14 cellular contexts compared by ENCODE assay signal in genomic region chr16:17304124-17304813, GRCh38.
DNase-seq lines count a peak whose midpoint lies in the region; ATAC-seq and TF ChIP-seq lines count a peak whose summit lies in the region.
"Had no signal": no experiment of that assay in that cellular context is flagged by ENCODE, and none has a peak within 500 bp of the region (broad histone marks: within the 10 kb centered on the region; RNA-seq: fewer than 3 reads in every experiment).

No MANE protein-coding gene starts in this region.

- intact Hi-C loops in body of pancreas (cut with DNase I) = no loop called here
- intact Hi-C loops in left lung (cut with DNase I) = no loop called here
- intact Hi-C loops in thyroid gland (cut with DNase I) = no loop called here
- intact Hi-C loops in spleen (cut with DNase I; ENCODE audit: low total_unique reads) = no loop called here

- DNase-seq in NCI-H748 (lab: John Stamatoyannopoulos, UW; ENCODE audit: unreplicated experiment) (peak; percentile 6), NCI-H748 treated with DMSO at 0.1 percent for 48 hours (lab: John Stamatoyannopoulos, UW) (no peak), body of pancreas (peak; percentile 69 to 91 (median 83)), left lung (no peak), thyroid gland (peak; percentile 65 to 68), spleen (no peak), COLO668 (lab: John Stamatoyannopoulos, UW; ENCODE audit: unreplicated experiment) (no peak)
- DNase-seq: 8988T; activated CD4-positive, alpha-beta T cell treated with anti-CD3 and anti-CD28 coated beads for 36 hours; NCI-H2081 had no signal

- peak in 2 of 3 donors; percentile 39 to 44 for TF ChIP-seq POLR2A in body of pancreas (IDR thresholded peaks at IDR 0.05)
- TF ChIP-seq POLR2A in thyroid gland (IDR thresholded peaks at IDR 0.05) = no peak
- TF ChIP-seq POLR2A in spleen (IDR thresholded peaks at IDR 0.05) = no peak

- H3K9me3 ChIP-seq in body of pancreas = no peaks in the 10 kb centered on the region
- no peaks in the 10 kb centered on the region for H3K9me3 ChIP-seq in left lung
- no peaks in the 10 kb centered on the region for H3K9me3 ChIP-seq in thyroid gland
- H3K9me3 ChIP-seq in spleen = no peaks in the 10 kb centered on the region
- H3K9me3 ChIP-seq: SJSA1 had no signal

- H3K27me3 ChIP-seq in body of pancreas = no peaks in the 10 kb centered on the region
- no peaks in the 10 kb centered on the region for H3K27me3 ChIP-seq in left lung
- H3K27me3 ChIP-seq in thyroid gland = no peaks in the 10 kb centered on the region
- H3K27me3 ChIP-seq in spleen (replicated peaks in 1 of 7) = no peaks in the 10 kb centered on the region
- H3K27me3 ChIP-seq: neural progenitor cell, SJSA1 had no signal

- ATAC-seq in body of pancreas = peak; percentile 94
- ATAC-seq in left lung = peak; percentile 86
- no peak for ATAC-seq in HG02938 (IDR thresholded peaks at IDR 0.05; ENCODE audit: unreplicated experiment)
- ATAC-seq: activated CD4-positive, alpha-beta T cell treated with anti-CD3 and anti-CD28 coated beads for 36 hours; HepG2 had no signal

- peak overlapping the region; percentile 90 to 99 (median 94) for H3K27ac ChIP-seq in body of pancreas
- H3K27ac ChIP-seq in left lung = peak overlapping the region in 1 of 2 donors; percentile 41
- peak overlapping the region; percentile 78 to 99 (median 94) for H3K27ac ChIP-seq in thyroid gland
- H3K27ac ChIP-seq in spleen = no peak overlapping the region
- H3K27ac ChIP-seq: neural progenitor cell, SJSA1 had no signal

- no peak for TF ChIP-seq CTCF in body of pancreas (IDR thresholded peaks at IDR 0.05)
- TF ChIP-seq CTCF in left lung (IDR thresholded peaks at IDR 0.05) = no peak
- TF ChIP-seq CTCF in thyroid gland (IDR thresholded peaks at IDR 0.05) = no peak
- no peak for TF ChIP-seq CTCF in spleen (IDR thresholded peaks at IDR 0.05 in 8 of 11, conservative IDR thresholded peaks at IDR 0.05 in 3 of 11)

- WGBS in body of pancreas, 2 donors = 14 to 23% methylated on average over 7 of the region's 7 CpGs
- 37 to 41% methylated on average over 7 of the region's 7 CpGs for WGBS in thyroid gland, 2 donors
- WGBS in spleen, 5 donors = 81 to 92% (median 89%) methylated on average over 7 of the region's 7 CpGs

- H3K36me3 ChIP-seq in body of pancreas (replicated peaks in 1 of 2; ENCODE audit: insufficient read depth in 1 of 2, low read depth in 2 of 2) (no peaks in the 10 kb centered on the region), left lung (no peaks in the 10 kb centered on the region), thyroid gland (no peaks in the 10 kb centered on the region), spleen (no peaks in the 10 kb centered on the region)
- H3K36me3 ChIP-seq: neural progenitor cell, SJSA1 had no signal

- no peak overlapping the region for H3K4me3 ChIP-seq in body of pancreas
- no peak overlapping the region for H3K4me3 ChIP-seq in left lung
- no peak overlapping the region for H3K4me3 ChIP-seq in thyroid gland (replicated peaks in 1 of 3)
- no peak overlapping the region for H3K4me3 ChIP-seq in spleen
- H3K4me3 ChIP-seq: neural progenitor cell, SJSA1 had no signal

- peaks cover 80% of the 10 kb centered on the region for H3K4me1 ChIP-seq in body of pancreas
- H3K4me1 ChIP-seq in left lung = peaks cover 4 to 23% of the 10 kb centered on the region in 2 donors
- H3K4me1 ChIP-seq in thyroid gland = peaks cover 33 to 50% of the 10 kb centered on the region in 2 donors
- H3K4me1 ChIP-seq in spleen = peaks cover 3 to 76% (median 47%) of the 10 kb centered on the region in 6 donors
- H3K4me1 ChIP-seq: SJSA1 had no signal

Comparison
In these comparisons a context has a peak if more than half of its experiments do, and no peak if none do; other contexts are left out.
1. DNase-seq: peak in NCI-H748 (single experiment), body of pancreas (4 of 4) and thyroid gland (2 of 2); none in NCI-H748 treated with DMSO at 0.1 percent for 48 hours (single experiment), left lung (0 of 2), spleen (single experiment) and COLO668 (single experiment).
2. H3K27ac ChIP-seq: peak in body of pancreas (4 of 4) and thyroid gland (3 of 3); none in spleen (0 of 8).
3. POLR2A ChIP-seq: peak in body of pancreas (2 of 3); none in thyroid gland (0 of 2) and spleen (0 of 3).